In genomic region chr4:26406346-26406975, GRCh38 we compare ENCODE assay signal across 15 cellular contexts.
DNase-seq lines count a peak whose midpoint lies in the region; ATAC-seq and TF ChIP-seq lines count a peak whose summit lies in the region.
"Had no signal": no experiment of that assay in that cellular context is flagged by ENCODE, and none has a peak within 500 bp of the region (broad histone marks: within the 10 kb centered on the region; RNA-seq: fewer than 3 reads in every experiment).

No MANE protein-coding gene starts in this region.

- ATAC-seq in activated naive CD8-positive, alpha-beta T cell treated with anti-CD3 and anti-CD28 coated beads, Interleukin-2, amount 50 U/mL, for 24 hours, result no peak
- ATAC-seq in left lung (no peak), GM21526 (IDR thresholded peaks at IDR 0.05; ENCODE audit: low FRiP score, unreplicated experiment) (no peak), aorta (ENCODE audit: low FRiP score) (no peak)
- ATAC-seq: activated T-cell treated with anti-CD3 and anti-CD28 coated beads, Interleukin-2, amount 50 U/mL, for 4 hours; esophagus mucosa had no signal

- no peaks in the 10 kb centered on the region for H3K27me3 ChIP-seq in left lung
- no peaks in the 10 kb centered on the region for H3K27me3 ChIP-seq in aorta (ENCODE audit: control insufficient read depth in 1 of 2, insufficient read depth in 2 of 2, low read length in 1 of 2)

- H3K9me3 ChIP-seq in left lung (peaks cover 0 to 14% of the 10 kb centered on the region in 2 donors), aorta (ENCODE audit: control insufficient read depth, low read length) (no peaks in the 10 kb centered on the region)

- peaks cover 10% of the 10 kb centered on the region for H3K9me3 Mint-ChIP-seq in activated CD4-positive, alpha-beta T cell treated with anti-CD3 and anti-CD28 coated beads, Interleukin-2, amount 10 ng/mL, durations not matched to agents 24 days and 14 days
- H3K9me3 Mint-ChIP-seq in activated naive CD8-positive, alpha-beta T cell treated with anti-CD3 and anti-CD28 coated beads, Interleukin-2, amount 50 U/mL, for 24 hours, result peaks cover 15% of the 10 kb centered on the region

- peaks cover 67% of the 10 kb centered on the region for H3K36me3 Mint-ChIP-seq in activated CD4-positive, alpha-beta T cell treated with anti-CD3 and anti-CD28 coated beads, Interleukin-2, amount 10 ng/mL, durations not matched to agents 24 days and 14 days (ENCODE audit: low read depth)
- H3K36me3 Mint-ChIP-seq in activated naive CD8-positive, alpha-beta T cell treated with anti-CD3 and anti-CD28 coated beads, Interleukin-2, amount 50 U/mL, for 24 hours (ENCODE audit: low read depth), result peaks cover 51% of the 10 kb centered on the region

- peak overlapping the region; percentile 2 to 15 for H3K27ac ChIP-seq in left lung
- H3K27ac ChIP-seq in aorta (ENCODE audit: low read depth in 1 of 2, low read length in 2 of 2), result no peak overlapping the region

- H3K4me3 Mint-ChIP-seq in activated CD4-positive, alpha-beta T cell treated with anti-CD3 and anti-CD28 coated beads, Interleukin-2, amount 10 ng/mL, durations not matched to agents 24 days and 14 days, result no peak overlapping the region
- no peak overlapping the region for H3K4me3 Mint-ChIP-seq in activated naive CD8-positive, alpha-beta T cell treated with anti-CD3 and anti-CD28 coated beads, Interleukin-2, amount 50 U/mL, for 24 hours
- H3K4me3 Mint-ChIP-seq: activated T-cell treated with anti-CD3 and anti-CD28 coated beads, Interleukin-2, amount 50 U/mL, for 4 hours; mesothelial cell of epicardium had no signal

- H3K4me1 Mint-ChIP-seq in activated CD4-positive, alpha-beta T cell treated with anti-CD3 and anti-CD28 coated beads, Interleukin-2, amount 10 ng/mL, durations not matched to agents 24 days and 14 days, result peaks cover 30% of the 10 kb centered on the region
- peaks cover 10% of the 10 kb centered on the region for H3K4me1 Mint-ChIP-seq in activated naive CD8-positive, alpha-beta T cell treated with anti-CD3 and anti-CD28 coated beads, Interleukin-2, amount 50 U/mL, for 24 hours
- H3K4me1 Mint-ChIP-seq: mesothelial cell of epicardium had no signal

- 94 to 96% methylated on average over 4 of the region's 4 CpGs for WGBS in aorta, 2 donors

- H3K4me3 ChIP-seq in left lung (no peak overlapping the region), aorta (ENCODE audit: low read length in 2 of 2) (no peak overlapping the region)

- DNase-seq in activated CD4-positive, alpha-beta T cell treated with anti-CD3 and anti-CD28 coated beads, Interleukin-2, amount 10 ng/mL, durations not matched to agents 24 days and 14 days, result no peak
- DNase-seq in activated CD4-positive, alpha-beta T cell treated with anti-CD3 and anti-CD28 coated beads for 1 hour, result no peak
- peak; percentile 53 for DNase-seq in KBM-7
- DNase-seq in activated naive CD8-positive, alpha-beta T cell treated with anti-CD3 and anti-CD28 coated beads, Interleukin-2, amount 50 U/mL, for 24 hours, result no peak
- DNase-seq in left lung, result no peak
- no peak for DNase-seq in NCI-H1417 treated with DMSO at 0.1 percent for 48 hours (lab: John Stamatoyannopoulos, UW)
- no peak for DNase-seq in aorta
- DNase-seq: activated T-cell treated with anti-CD3 and anti-CD28 coated beads, Interleukin-2, amount 50 U/mL, for 4 hours; central memory CD4-positive, alpha-beta T cell; EL; NCI-H1092 treated with DMSO at 0.1 percent for 48 hours; SHP77 treated with DMSO at 0.1 percent for 48 hours had no signal

- no peak for TF ChIP-seq CTCF in left lung (IDR thresholded peaks at IDR 0.05)

- H3K27ac Mint-ChIP-seq in activated CD4-positive, alpha-beta T cell treated with anti-CD3 and anti-CD28 coated beads, Interleukin-2, amount 10 ng/mL, durations not matched to agents 24 days and 14 days, result peak overlapping the region; percentile 72
- H3K27ac Mint-ChIP-seq in activated naive CD8-positive, alpha-beta T cell treated with anti-CD3 and anti-CD28 coated beads, Interleukin-2, amount 50 U/mL, for 24 hours, result peak overlapping the region; percentile 44
- H3K27ac Mint-ChIP-seq: mesothelial cell of epicardium had no signal

- H3K27me3 Mint-ChIP-seq in activated CD4-positive, alpha-beta T cell treated with anti-CD3 and anti-CD28 coated beads, Interleukin-2, amount 10 ng/mL, durations not matched to agents 24 days and 14 days, result no peaks in the 10 kb centered on the region
- H3K27me3 Mint-ChIP-seq in activated naive CD8-positive, alpha-beta T cell treated with anti-CD3 and anti-CD28 coated beads, Interleukin-2, amount 50 U/mL, for 24 hours, result no peaks in the 10 kb centered on the region

- in situ Hi-C loops in KBM-7 (cut with MboI; ENCODE audit: low pct_unique_long_range_greater_than_20kb, low sequenced_read_pairs), result no loop called here

- H3K36me3 ChIP-seq in left lung (peaks cover 0 to 18% of the 10 kb centered on the region in 2 donors), aorta (ENCODE audit: control insufficient read depth in 1 of 2, insufficient read depth in 2 of 2, low read length in 1 of 2) (peaks cover 2 to 4% of the 10 kb centered on the region in 2 donors)

- H3K4me1 ChIP-seq in left lung, result peaks cover 0 to 6% of the 10 kb centered on the region in 2 donors
- H3K4me1 ChIP-seq in aorta (ENCODE audit: control insufficient read depth in 1 of 2, insufficient read depth in 2 of 2, low read length in 2 of 2), result no peaks in the 10 kb centered on the region

- intact Hi-C loops in activated CD4-positive, alpha-beta T cell treated with anti-CD3 and anti-CD28 coated beads, Interleukin-2, amount 10 ng/mL, durations not matched to agents 24 days and 14 days (cut with micrococcal nuclease), result no loop called here
- intact Hi-C loops in left lung (cut with DNase I), result no loop called here
- intact Hi-C loops in aorta (cut with DNase I), result no loop called here

Comparison
In these comparisons a context has a peak if more than half of its experiments do, and no peak if none do; other contexts are left out.
1. H3K27ac ChIP-seq: peak in left lung (2 of 2); none in aorta (0 of 2).